ENCODE assay signal across 15 cellular contexts in the genomic region with DNA sequence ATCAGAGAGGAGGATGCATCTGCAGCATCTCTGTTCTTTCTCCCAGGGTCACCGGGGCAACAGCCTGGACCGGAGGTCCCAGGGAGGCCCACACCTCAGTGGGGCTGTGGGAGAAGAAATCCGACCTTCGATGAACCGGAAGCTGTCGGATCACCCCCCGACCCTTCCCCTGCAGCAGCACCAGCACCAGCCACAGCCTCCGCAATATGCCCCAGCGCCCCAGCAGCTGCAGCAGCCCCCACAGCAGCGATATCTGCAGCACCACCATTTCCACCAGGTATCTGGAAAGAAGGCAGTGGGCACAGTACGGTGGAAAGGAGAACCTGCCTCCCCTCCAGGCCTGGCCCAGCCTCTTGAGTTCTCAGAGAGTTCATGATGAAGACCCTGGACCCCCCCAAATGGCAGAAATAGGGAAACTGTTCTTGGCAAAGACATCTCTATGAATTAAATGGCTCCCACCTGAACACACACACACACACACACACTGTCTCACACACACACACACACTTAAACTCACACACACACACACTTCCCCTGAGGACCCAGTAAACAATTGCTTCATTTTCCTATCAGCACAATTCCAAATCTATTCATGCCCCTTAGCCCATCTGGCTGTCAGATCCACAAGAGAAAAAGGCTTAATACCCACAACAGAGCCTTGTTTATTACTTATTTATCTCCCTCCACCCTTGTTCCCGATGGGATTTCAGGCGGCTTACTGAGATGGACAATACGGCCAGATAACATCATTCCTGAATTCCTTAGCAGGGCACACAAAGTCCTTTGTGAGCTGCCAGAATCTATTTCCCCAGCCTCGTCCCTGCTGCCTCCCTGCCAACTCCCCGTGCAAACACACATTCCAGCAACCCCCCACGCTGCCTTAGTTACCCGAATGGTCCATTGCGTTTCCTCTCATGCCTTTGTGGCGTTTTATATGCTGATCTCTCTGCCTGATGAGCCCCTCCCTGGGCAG. TPM values are rescaled to one million over a fixed set of nuclear protein-coding genes. Genes with fewer than 3 reads are reported as not detected.
DNase-seq lines count a peak whose midpoint lies in the region; ATAC-seq and TF ChIP-seq lines count a peak whose summit lies in the region.
"Had no signal": no experiment of that assay in that cellular context is flagged by ENCODE, and none has a peak within 500 bp of the region (broad histone marks: within the 10 kb centered on the region; RNA-seq: fewer than 3 reads in every experiment).

No MANE protein-coding gene starts in this region.

- peak; percentile 23 for DNase-seq in GM23338 (ENCODE audit: low spot score)
- no peak for DNase-seq in activated naive CD8-positive, alpha-beta T cell treated with anti-CD3 and anti-CD28 coated beads, Interleukin-2, amount 10 ng/mL, durations not matched to agents 7 days and 5 days
- DNase-seq in Right ventricle myocardium superior: peak; percentile 53
- peak; percentile 17 for DNase-seq in putamen (ENCODE audit: low spot score)
- DNase-seq in NOMO-1 treated with DMSO at 0.1 percent for 48 hours (lab: John Stamatoyannopoulos, UW; ENCODE audit: unreplicated experiment): no peak
- DNase-seq in AG08396 (ENCODE audit: low spot score): no peak
- no peak for DNase-seq in GM19240 (ENCODE audit: insufficient read length, low spot score)
- DNase-seq: activated CD4-positive, CD25-positive, alpha-beta regulatory T cell; DMS53; foreskin fibroblast; stimulated activated naive CD8-positive, alpha-beta T cell treated with anti-CD3 and anti-CD28 coated beads, Interleukin-15, Interleukin-2, amounts not matched to agents 100 U/mL and 50 U/mL, for 24 hours had no signal

- no peak overlapping the region for H3K27ac Mint-ChIP-seq in GM23338
- peak overlapping the region; percentile 53 for H3K27ac Mint-ChIP-seq in activated naive CD8-positive, alpha-beta T cell treated with anti-CD3 and anti-CD28 coated beads, Interleukin-2, amount 10 ng/mL, durations not matched to agents 7 days and 5 days

- H3K9me2 ChIP-seq in GM23338 (ENCODE audit: insufficient read depth): no peaks in the 10 kb centered on the region

- H3K4me1 Mint-ChIP-seq in GM23338: peaks cover 21% of the 10 kb centered on the region
- H3K4me1 Mint-ChIP-seq in activated naive CD8-positive, alpha-beta T cell treated with anti-CD3 and anti-CD28 coated beads, Interleukin-2, amount 10 ng/mL, durations not matched to agents 7 days and 5 days: peaks cover 20% of the 10 kb centered on the region

- no peaks in the 10 kb centered on the region for H3K9me3 Mint-ChIP-seq in GM23338
- no peaks in the 10 kb centered on the region for H3K9me3 Mint-ChIP-seq in activated naive CD8-positive, alpha-beta T cell treated with anti-CD3 and anti-CD28 coated beads, Interleukin-2, amount 10 ng/mL, durations not matched to agents 7 days and 5 days

- H3K4me3 Mint-ChIP-seq in GM23338: no peak overlapping the region
- no peak overlapping the region for H3K4me3 Mint-ChIP-seq in activated naive CD8-positive, alpha-beta T cell treated with anti-CD3 and anti-CD28 coated beads, Interleukin-2, amount 10 ng/mL, durations not matched to agents 7 days and 5 days

- no peaks in the 10 kb centered on the region for H4K20me1 ChIP-seq in GM23338 (replicated peaks; ENCODE audit: insufficient read depth)

- H3K4me3 ChIP-seq in GM23338: no peak overlapping the region

- H3K27me3 ChIP-seq in GM23338 (ENCODE audit: insufficient read depth): no peaks in the 10 kb centered on the region

- H3K4me2 ChIP-seq in GM23338: no peak overlapping the region

- no peak overlapping the region for H2AFZ ChIP-seq in GM23338

- peaks cover 4% of the 10 kb centered on the region; the same call in 1 of the 2 replicates for H3K4me1 ChIP-seq in GM23338 (ENCODE audit: insufficient read depth)

- no peak for TF ChIP-seq CTCF in GM23338 (conservative IDR thresholded peaks at IDR 0.05; ENCODE audit: low read depth in 2 of 2)

- intact Hi-C loops in Right ventricle myocardium superior (cut with DNase I): no loop called here

- POLR2A ChIA-PET in activated naive CD8-positive, alpha-beta T cell treated with anti-CD3 and anti-CD28 coated beads, Interleukin-2, amount 10 ng/mL, durations not matched to agents 7 days and 5 days (lab: Charles Lee): no interaction called here

- H3K36me3 ChIP-seq in GM23338 (ENCODE audit: insufficient read depth): no peaks in the 10 kb centered on the region

- no peak overlapping the region for H3K27ac ChIP-seq in GM23338 (ENCODE audit: low read depth)

- peaks cover 6% of the 10 kb centered on the region for H3K27me3 Mint-ChIP-seq in GM23338 (ENCODE audit: insufficient read depth, low read depth, poor library complexity)
- no peaks in the 10 kb centered on the region for H3K27me3 Mint-ChIP-seq in activated naive CD8-positive, alpha-beta T cell treated with anti-CD3 and anti-CD28 coated beads, Interleukin-2, amount 10 ng/mL, durations not matched to agents 7 days and 5 days

- no peaks in the 10 kb centered on the region for H3K36me3 Mint-ChIP-seq in GM23338 (ENCODE audit: low read depth)
- H3K36me3 Mint-ChIP-seq in activated naive CD8-positive, alpha-beta T cell treated with anti-CD3 and anti-CD28 coated beads, Interleukin-2, amount 10 ng/mL, durations not matched to agents 7 days and 5 days: peaks cover 76% of the 10 kb centered on the region

- H3F3A ChIP-seq in GM23338 (replicated peaks; ENCODE audit: low read depth): 0 out of 2 replicates have a peak, but pooled peaks cover 5% of the 10 kb centered on the region

- H3K79me2 ChIP-seq in GM23338 (replicated peaks; ENCODE audit: insufficient read depth): no peaks in the 10 kb centered on the region

- peak; percentile 45; the same call in 2 of the 3 replicates for ATAC-seq in GM23338
- ATAC-seq in activated naive CD8-positive, alpha-beta T cell treated with anti-CD3 and anti-CD28 coated beads, Interleukin-2, amount 10 ng/mL, durations not matched to agents 7 days and 5 days (ENCODE audit: low read depth): no peak
- ATAC-seq in Right ventricle myocardium superior (ENCODE audit: poor library complexity): peak; percentile 85
- ATAC-seq in GM18873 (IDR thresholded peaks at IDR 0.05; ENCODE audit: low FRiP score, unreplicated experiment): no peak
- ATAC-seq: stimulated activated naive CD8-positive, alpha-beta T cell treated with anti-CD3 and anti-CD28 coated beads, Interleukin-15, Interleukin-2, amounts not matched to agents 100 U/mL and 50 U/mL, for 24 hours had no signal

TF ChIP-seq in GM23338, 12 proteins besides CTCF, POLR2A, EP300 and RAD21 (continues in another document):
- no peak for TF ChIP-seq EZH2phosphoT487 (IDR thresholded peaks at IDR 0.05; ENCODE audit: unreplicated experiment)
- TF ChIP-seq STAT1 (IDR thresholded peaks at IDR 0.05; ENCODE audit: unreplicated experiment): no peak
- no peak for TF ChIP-seq ZNF331 (CRISPR knock-in tag; IDR thresholded peaks at IDR 0.05; ENCODE audit: low read depth)
- TF ChIP-seq, protein P1, sequence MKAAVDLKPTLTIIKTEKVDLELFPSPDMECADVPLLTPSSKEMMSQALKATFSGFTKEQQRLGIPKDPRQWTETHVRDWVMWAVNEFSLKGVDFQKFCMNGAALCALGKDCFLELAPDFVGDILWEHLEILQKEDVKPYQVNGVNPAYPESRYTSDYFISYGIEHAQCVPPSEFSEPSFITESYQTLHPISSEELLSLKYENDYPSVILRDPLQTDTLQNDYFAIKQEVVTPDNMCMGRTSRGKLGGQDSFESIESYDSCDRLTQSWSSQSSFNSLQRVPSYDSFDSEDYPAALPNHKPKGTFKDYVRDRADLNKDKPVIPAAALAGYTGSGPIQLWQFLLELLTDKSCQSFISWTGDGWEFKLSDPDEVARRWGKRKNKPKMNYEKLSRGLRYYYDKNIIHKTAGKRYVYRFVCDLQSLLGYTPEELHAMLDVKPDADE (IDR thresholded peaks at IDR 0.05): no peak
- TF ChIP-seq JUNB (IDR thresholded peaks at IDR 0.05; ENCODE audit: unreplicated experiment): no peak
- no peak for TF ChIP-seq POLR2AphosphoS5 (IDR thresholded peaks at IDR 0.05; ENCODE audit: low read depth)
- TF ChIP-seq EZH2 (IDR thresholded peaks at IDR 0.05; ENCODE audit: low read depth, unreplicated experiment): no peak
- TF ChIP-seq REST (IDR thresholded peaks at IDR 0.05; ENCODE audit: unreplicated experiment): no peak
- no peak for TF ChIP-seq NANOG (IDR thresholded peaks at IDR 0.05; ENCODE audit: borderline replicate concordance)
- no peak for TF ChIP-seq ZNF114 (CRISPR knock-in tag; IDR thresholded peaks at IDR 0.05)

RNA-seq across cellular contexts. Expression of gene TMA7B, which starts 8.1 kb away (rescaled TPM):
- not detected in 2 replicates for total RNA-seq in GM23338 (2014; rRNA removed; shearing (Covaris generic))
- not detected in 2 replicates for polyA plus RNA-seq in GM23338 (2016; fragmentation: Nextera tagmentation; extraction: Ambion mirVana)
- 1 to 10 TPM; 8.5 to 9.1 TPM for total RNA-seq in activated naive CD8-positive, alpha-beta T cell treated with anti-CD3 and anti-CD28 coated beads, Interleukin-2, amount 10 ng/mL, durations not matched to agents 7 days and 5 days
- total RNA-seq in Right ventricle myocardium superior: not detected
- total RNA-seq: left colon, NCI-H460, osteoblast had no signal

RNA-seq across cellular contexts. Expression of gene FAM83F, which starts 26.5 kb away (rescaled TPM):
- 13.5 and 15.9 TPM in 2 replicates for total RNA-seq in GM23338 (2014; rRNA removed; shearing (Covaris generic))
- polyA plus RNA-seq in GM23338 (2016; fragmentation: Nextera tagmentation; extraction: Ambion mirVana): 3.5 and 3.7 TPM in 2 replicates
- total RNA-seq in activated naive CD8-positive, alpha-beta T cell treated with anti-CD3 and anti-CD28 coated beads, Interleukin-2, amount 10 ng/mL, durations not matched to agents 7 days and 5 days: under 1 TPM; 0.20 to 0.30 TPM
- total RNA-seq in Right ventricle myocardium superior: 4.9 TPM
- total RNA-seq: osteoblast had no signal

Comparison
In these comparisons a context has a peak if more than half of its experiments do, and no peak if none do; other contexts are left out.
1. ATAC-seq: peak in GM23338 (single experiment) and Right ventricle myocardium superior (single experiment); none in activated naive CD8-positive, alpha-beta T cell treated with anti-CD3 and anti-CD28 coated beads, Interleukin-2, amount 10 ng/mL, durations not matched to agents 7 days and 5 days (single experiment) and GM18873 (single experiment).
2. DNase-seq: peak in GM23338 (single experiment), Right ventricle myocardium superior (single experiment) and putamen (single experiment); none in activated naive CD8-positive, alpha-beta T cell treated with anti-CD3 and anti-CD28 coated beads, Interleukin-2, amount 10 ng/mL, durations not matched to agents 7 days and 5 days (single experiment), NOMO-1 treated with DMSO at 0.1 percent for 48 hours (single experiment), AG08396 (single experiment) and GM19240 (single experiment).